In the genomic region with DNA sequence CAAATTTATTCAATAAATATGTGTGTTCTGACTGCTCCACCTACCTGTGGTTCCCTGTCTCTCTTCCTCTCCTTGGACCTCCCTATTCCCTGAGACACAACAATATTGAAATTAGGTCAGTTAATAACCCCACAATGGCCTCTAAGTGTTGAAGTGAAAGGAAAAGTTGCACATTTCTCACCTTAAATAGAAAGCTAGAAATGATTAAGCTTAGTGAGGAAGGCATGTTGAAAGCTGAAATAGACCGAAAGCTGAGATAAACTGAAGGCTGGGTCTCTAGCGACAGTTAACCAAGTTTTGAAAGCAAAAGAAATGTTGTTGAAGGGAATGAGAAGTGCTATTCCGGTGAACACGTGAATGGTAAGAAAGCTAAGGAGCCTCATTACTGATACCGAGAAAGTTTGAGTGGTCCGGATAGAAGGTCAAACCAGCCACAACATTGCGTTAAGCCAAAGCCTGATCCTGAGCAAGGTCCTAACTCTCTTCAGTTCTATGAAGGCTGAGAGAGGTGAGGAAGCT, we compare ENCODE assay signal across 11 cellular contexts. TPM values are rescaled to one million over a fixed set of nuclear protein-coding genes. Genes with fewer than 3 reads are reported as not detected.
DNase-seq lines count a peak whose midpoint lies in the region; ATAC-seq and TF ChIP-seq lines count a peak whose summit lies in the region.
"Had no signal": no experiment of that assay in that cellular context is flagged by ENCODE, and none has a peak within 500 bp of the region (broad histone marks: within the 10 kb centered on the region; RNA-seq: fewer than 3 reads in every experiment).

No MANE protein-coding gene starts in this region.

- peaks cover 44% of the 10 kb centered on the region for H3K4me1 Mint-ChIP-seq in WTC11

- H3K4me3 Mint-ChIP-seq in WTC11 = no peak overlapping the region
- H3K4me3 Mint-ChIP-seq: T-helper 1 cell treated with Interleukin-12 subunit alpha and Interleukin-12 subunit beta and Interleukin-4 antibody, amounts not matched to agents 30 μg/mL and 1 μg/mL, for 36 hours had no signal

- intact Hi-C loops in mucosa of descending colon (cut with DNase I, micrococcal nuclease) = no loop called here

- H3K4me1 ChIP-seq in mucosa of descending colon (ENCODE audit: low read depth) = no peaks in the 10 kb centered on the region

- H3K27ac Mint-ChIP-seq in WTC11 = peak overlapping the region; percentile 35
- H3K27ac Mint-ChIP-seq: T-helper 1 cell treated with Interleukin-12 subunit alpha and Interleukin-12 subunit beta and Interleukin-4 antibody, amounts not matched to agents 30 μg/mL and 1 μg/mL, for 36 hours had no signal

- peaks cover 4% of the 10 kb centered on the region for H3K9me3 Mint-ChIP-seq in WTC11
- H3K9me3 Mint-ChIP-seq: T-helper 1 cell treated with Interleukin-12 subunit alpha and Interleukin-12 subunit beta and Interleukin-4 antibody, amounts not matched to agents 30 μg/mL and 1 μg/mL, for 36 hours had no signal

- H3K36me3 Mint-ChIP-seq in WTC11 = peaks cover 14% of the 10 kb centered on the region

- no peak overlapping the region for H3K4me3 ChIP-seq in GM12865 (ENCODE audit: low read depth, low read length)
- H3K4me3 ChIP-seq in mucosa of descending colon = no peak overlapping the region
- H3K4me3 ChIP-seq: gastroesophageal sphincter had no signal

- CTCF ChIA-PET in WTC11 (lab: Charles Lee) = interaction anchor here (1.1 kb wide), 1 partner anchor 9 kb away, joined by 3 read pairs; no protein-coding TSS in a partner anchor

- H3K27me3 Mint-ChIP-seq in WTC11 (ENCODE audit: low read depth) = no peaks in the 10 kb centered on the region

- POLR2A ChIA-PET in WTC11 (lab: Charles Lee) = no interaction called here

- TF ChIP-seq CTCF in GM12865 (IDR thresholded peaks at IDR 0.05; ENCODE audit: insufficient read depth, low read depth, low read length, missing control alignments) (no peak), WTC11 (IDR thresholded peaks at IDR 0.05) (no peak), mucosa of descending colon (IDR thresholded peaks at IDR 0.05) (no peak)

- no peaks in the 10 kb centered on the region for H3K9me3 ChIP-seq in mucosa of descending colon
- H3K9me3 ChIP-seq: gastroesophageal sphincter had no signal

- ATAC-seq in GM19328 (IDR thresholded peaks at IDR 0.05; ENCODE audit: unreplicated experiment) (peak; percentile 85), HG02885 (IDR thresholded peaks at IDR 0.05; ENCODE audit: poor library complexity, unreplicated experiment) (peak; percentile 94), WTC11 (no peak), mucosa of descending colon (no peak)
- ATAC-seq: gastroesophageal sphincter had no signal

- DNase-seq in GM12865 (ENCODE audit: low read depth) (peak; percentile 80), WTC11 (ENCODE audit: low spot score) (no peak), COLO829 (ENCODE audit: low spot score) (no peak), NCI-H187 (lab: John Stamatoyannopoulos, UW) (no peak), mucosa of descending colon (no peak)
- DNase-seq in activated effector memory CD4-positive, alpha-beta T cell treated with Interleukin-2 at 50 U/mL for 16 hours = no peak
- DNase-seq: COR-L47 had no signal

- H3K36me3 ChIP-seq in mucosa of descending colon (ENCODE audit: low read depth) = no peaks in the 10 kb centered on the region
- H3K36me3 ChIP-seq: gastroesophageal sphincter had no signal

TF ChIP-seq in WTC11, 78 proteins besides CTCF, POLR2A, EP300 and RAD21:
- TF ChIP-seq OVOL2 (CRISPR knock-in tag; IDR thresholded peaks at IDR 0.05; ENCODE audit: borderline replicate concordance) = no peak
- TF ChIP-seq, protein P1, sequence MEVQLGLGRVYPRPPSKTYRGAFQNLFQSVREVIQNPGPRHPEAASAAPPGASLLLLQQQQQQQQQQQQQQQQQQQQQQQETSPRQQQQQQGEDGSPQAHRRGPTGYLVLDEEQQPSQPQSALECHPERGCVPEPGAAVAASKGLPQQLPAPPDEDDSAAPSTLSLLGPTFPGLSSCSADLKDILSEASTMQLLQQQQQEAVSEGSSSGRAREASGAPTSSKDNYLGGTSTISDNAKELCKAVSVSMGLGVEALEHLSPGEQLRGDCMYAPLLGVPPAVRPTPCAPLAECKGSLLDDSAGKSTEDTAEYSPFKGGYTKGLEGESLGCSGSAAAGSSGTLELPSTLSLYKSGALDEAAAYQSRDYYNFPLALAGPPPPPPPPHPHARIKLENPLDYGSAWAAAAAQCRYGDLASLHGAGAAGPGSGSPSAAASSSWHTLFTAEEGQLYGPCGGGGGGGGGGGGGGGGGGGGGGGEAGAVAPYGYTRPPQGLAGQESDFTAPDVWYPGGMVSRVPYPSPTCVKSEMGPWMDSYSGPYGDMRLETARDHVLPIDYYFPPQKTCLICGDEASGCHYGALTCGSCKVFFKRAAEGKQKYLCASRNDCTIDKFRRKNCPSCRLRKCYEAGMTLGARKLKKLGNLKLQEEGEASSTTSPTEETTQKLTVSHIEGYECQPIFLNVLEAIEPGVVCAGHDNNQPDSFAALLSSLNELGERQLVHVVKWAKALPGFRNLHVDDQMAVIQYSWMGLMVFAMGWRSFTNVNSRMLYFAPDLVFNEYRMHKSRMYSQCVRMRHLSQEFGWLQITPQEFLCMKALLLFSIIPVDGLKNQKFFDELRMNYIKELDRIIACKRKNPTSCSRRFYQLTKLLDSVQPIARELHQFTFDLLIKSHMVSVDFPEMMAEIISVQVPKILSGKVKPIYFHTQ (CRISPR knock-in tag; IDR thresholded peaks at IDR 0.05) = no peak
- TF ChIP-seq, protein P2, sequence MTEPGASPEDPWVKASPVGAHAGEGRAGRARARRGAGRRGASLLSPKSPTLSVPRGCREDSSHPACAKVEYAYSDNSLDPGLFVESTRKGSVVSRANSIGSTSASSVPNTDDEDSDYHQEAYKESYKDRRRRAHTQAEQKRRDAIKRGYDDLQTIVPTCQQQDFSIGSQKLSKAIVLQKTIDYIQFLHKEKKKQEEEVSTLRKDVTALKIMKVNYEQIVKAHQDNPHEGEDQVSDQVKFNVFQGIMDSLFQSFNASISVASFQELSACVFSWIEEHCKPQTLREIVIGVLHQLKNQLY (CRISPR knock-in tag; IDR thresholded peaks at IDR 0.05) = no peak
- TF ChIP-seq, protein P3, sequence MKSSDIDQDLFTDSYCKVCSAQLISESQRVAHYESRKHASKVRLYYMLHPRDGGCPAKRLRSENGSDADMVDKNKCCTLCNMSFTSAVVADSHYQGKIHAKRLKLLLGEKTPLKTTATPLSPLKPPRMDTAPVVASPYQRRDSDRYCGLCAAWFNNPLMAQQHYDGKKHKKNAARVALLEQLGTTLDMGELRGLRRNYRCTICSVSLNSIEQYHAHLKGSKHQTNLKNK (CRISPR knock-in tag; IDR thresholded peaks at IDR 0.05) = no peak
- TF ChIP-seq PRRX2 (CRISPR knock-in tag; IDR thresholded peaks at IDR 0.05) = no peak
- TF ChIP-seq ZNF416 (CRISPR knock-in tag; IDR thresholded peaks at IDR 0.05) = no peak
- no peak for TF ChIP-seq RORB (CRISPR knock-in tag; IDR thresholded peaks at IDR 0.05)
- TF ChIP-seq, protein P4, sequence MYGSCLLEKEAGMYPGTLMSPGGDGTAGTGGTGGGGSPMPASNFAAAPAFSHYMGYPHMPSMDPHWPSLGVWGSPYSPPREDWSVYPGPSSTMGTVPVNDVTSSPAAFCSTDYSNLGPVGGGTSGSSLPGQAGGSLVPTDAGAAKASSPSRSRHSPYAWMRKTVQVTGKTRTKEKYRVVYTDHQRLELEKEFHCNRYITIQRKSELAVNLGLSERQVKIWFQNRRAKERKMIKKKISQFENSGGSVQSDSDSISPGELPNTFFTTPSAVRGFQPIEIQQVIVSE (CRISPR knock-in tag; IDR thresholded peaks at IDR 0.05; ENCODE audit: borderline replicate concordance) = no peak
- TF ChIP-seq ZNF396 (CRISPR knock-in tag; IDR thresholded peaks at IDR 0.05; ENCODE audit: borderline replicate concordance) = no peak

RNA-seq across cellular contexts. Expression of a gene that starts 34.1 kb away (rescaled TPM):
- 32.1 to 33.8 TPM (median 33.8 TPM) in 3 replicates for total RNA-seq in WTC11 (2021)
- total RNA-seq in mucosa of descending colon = 10 to 100 TPM in 1 of 3 donors, 1 to 10 TPM in 2; 1.1 to 16.2 (median 2.1) TPM

Comparison
In these comparisons a context has a peak if more than half of its experiments do, and no peak if none do; other contexts are left out.
1. ATAC-seq: peak in GM19328 (single experiment) and HG02885 (single experiment); none in WTC11 (single experiment) and mucosa of descending colon (single experiment).